ENCODE assay signal across 2 cellular contexts in the genomic region with DNA sequence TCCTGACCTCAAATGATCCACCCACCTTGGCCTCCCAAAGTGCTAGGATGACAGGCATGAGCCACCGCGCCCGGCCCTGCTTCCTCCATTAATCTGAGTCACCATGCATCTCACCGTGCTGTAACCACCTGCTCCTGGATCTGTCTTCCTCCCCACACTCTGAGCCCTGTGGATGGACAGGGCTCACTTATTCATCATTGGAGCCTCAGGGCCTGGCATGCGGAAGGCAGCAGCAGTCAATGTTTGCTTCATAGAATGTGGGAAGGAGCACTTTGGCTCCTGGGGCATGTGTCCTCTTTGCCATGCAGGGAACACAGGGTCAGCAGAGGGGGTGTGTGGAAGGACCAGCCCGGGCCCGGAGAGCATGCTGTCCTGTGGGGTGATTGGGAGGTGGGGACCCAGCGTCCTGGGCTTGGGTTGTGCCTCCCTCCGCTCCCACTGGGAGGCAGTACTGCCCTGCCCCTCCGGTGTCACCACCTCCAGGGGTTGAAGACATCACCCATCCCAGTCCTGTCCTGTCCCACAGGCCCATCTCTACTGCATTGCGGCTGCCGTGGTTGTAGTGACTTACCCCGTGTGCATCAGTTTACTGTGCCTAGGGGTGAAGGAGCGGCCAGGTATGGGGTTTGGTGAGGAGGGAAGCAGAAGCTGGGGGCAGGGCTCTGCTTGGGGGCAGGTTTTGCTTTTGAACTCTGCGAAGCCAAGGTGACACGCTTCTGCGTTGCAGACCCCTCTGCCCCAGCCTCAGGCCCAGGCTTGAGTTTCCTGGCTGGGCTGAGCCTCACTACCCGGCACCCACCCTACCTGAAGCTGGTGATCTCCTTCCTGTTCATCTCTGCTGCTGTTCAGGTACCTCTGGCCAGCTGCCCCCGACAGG.
A peak's percentile ranks its signal among the peaks of the same experiment; 100 is the strongest.
TF ChIP-seq lines count a peak whose summit lies in the region.

No MANE protein-coding gene starts in this region.

TF ChIP-seq in HCT116, 20 proteins besides CTCF, POLR2A, EP300 and RAD21:
- TF ChIP-seq, protein P1, sequence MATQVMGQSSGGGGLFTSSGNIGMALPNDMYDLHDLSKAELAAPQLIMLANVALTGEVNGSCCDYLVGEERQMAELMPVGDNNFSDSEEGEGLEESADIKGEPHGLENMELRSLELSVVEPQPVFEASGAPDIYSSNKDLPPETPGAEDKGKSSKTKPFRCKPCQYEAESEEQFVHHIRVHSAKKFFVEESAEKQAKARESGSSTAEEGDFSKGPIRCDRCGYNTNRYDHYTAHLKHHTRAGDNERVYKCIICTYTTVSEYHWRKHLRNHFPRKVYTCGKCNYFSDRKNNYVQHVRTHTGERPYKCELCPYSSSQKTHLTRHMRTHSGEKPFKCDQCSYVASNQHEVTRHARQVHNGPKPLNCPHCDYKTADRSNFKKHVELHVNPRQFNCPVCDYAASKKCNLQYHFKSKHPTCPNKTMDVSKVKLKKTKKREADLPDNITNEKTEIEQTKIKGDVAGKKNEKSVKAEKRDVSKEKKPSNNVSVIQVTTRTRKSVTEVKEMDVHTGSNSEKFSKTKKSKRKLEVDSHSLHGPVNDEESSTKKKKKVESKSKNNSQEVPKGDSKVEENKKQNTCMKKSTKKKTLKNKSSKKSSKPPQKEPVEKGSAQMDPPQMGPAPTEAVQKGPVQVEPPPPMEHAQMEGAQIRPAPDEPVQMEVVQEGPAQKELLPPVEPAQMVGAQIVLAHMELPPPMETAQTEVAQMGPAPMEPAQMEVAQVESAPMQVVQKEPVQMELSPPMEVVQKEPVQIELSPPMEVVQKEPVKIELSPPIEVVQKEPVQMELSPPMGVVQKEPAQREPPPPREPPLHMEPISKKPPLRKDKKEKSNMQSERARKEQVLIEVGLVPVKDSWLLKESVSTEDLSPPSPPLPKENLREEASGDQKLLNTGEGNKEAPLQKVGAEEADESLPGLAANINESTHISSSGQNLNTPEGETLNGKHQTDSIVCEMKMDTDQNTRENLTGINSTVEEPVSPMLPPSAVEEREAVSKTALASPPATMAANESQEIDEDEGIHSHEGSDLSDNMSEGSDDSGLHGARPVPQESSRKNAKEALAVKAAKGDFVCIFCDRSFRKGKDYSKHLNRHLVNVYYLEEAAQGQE (IDR thresholded peaks at IDR 0.05; ENCODE audit: low read depth), result no peak
- no peak for TF ChIP-seq ZFX (IDR thresholded peaks at IDR 0.05)

TF ChIP-seq in HepG2, 621 proteins besides CTCF, POLR2A, EP300 and RAD21 (continues in another document):
- no peak for TF ChIP-seq GPN1 (CRISPR knock-in tag; IDR thresholded peaks at IDR 0.05; ENCODE audit: borderline replicate concordance)
- no peak for TF ChIP-seq ZNF605 (CRISPR knock-in tag; IDR thresholded peaks at IDR 0.05)
- TF ChIP-seq HDAC2 (CRISPR knock-in tag; IDR thresholded peaks at IDR 0.05), result peak; percentile 19; the same call in 1 of the 2 replicates
- TF ChIP-seq ZNF772 (CRISPR knock-in tag; IDR thresholded peaks at IDR 0.05), result peak; percentile 92
- peak; percentile 83; the same call in 1 of the 2 replicates for TF ChIP-seq EED (CRISPR knock-in tag; IDR thresholded peaks at IDR 0.05)
- TF ChIP-seq ZSCAN9 (CRISPR knock-in tag; IDR thresholded peaks at IDR 0.05; ENCODE audit: borderline replicate concordance), result no peak; the same call in 1 of the 2 replicates
- TF ChIP-seq, protein P2, sequence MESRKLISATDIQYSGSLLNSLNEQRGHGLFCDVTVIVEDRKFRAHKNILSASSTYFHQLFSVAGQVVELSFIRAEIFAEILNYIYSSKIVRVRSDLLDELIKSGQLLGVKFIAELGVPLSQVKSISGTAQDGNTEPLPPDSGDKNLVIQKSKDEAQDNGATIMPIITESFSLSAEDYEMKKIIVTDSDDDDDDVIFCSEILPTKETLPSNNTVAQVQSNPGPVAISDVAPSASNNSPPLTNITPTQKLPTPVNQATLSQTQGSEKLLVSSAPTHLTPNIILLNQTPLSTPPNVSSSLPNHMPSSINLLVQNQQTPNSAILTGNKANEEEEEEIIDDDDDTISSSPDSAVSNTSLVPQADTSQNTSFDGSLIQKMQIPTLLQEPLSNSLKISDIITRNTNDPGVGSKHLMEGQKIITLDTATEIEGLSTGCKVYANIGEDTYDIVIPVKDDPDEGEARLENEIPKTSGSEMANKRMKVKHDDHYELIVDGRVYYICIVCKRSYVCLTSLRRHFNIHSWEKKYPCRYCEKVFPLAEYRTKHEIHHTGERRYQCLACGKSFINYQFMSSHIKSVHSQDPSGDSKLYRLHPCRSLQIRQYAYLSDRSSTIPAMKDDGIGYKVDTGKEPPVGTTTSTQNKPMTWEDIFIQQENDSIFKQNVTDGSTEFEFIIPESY (CRISPR knock-in tag; IDR thresholded peaks at IDR 0.05), result peak; percentile 97
- TF ChIP-seq ZNF563 (CRISPR knock-in tag; IDR thresholded peaks at IDR 0.05), result no peak
- no peak for TF ChIP-seq ARNT2 (CRISPR knock-in tag; IDR thresholded peaks at IDR 0.05; ENCODE audit: low read depth)
- TF ChIP-seq ZNF562 (CRISPR knock-in tag; IDR thresholded peaks at IDR 0.05; ENCODE audit: borderline replicate concordance), result no peak
- TF ChIP-seq, protein P3, sequence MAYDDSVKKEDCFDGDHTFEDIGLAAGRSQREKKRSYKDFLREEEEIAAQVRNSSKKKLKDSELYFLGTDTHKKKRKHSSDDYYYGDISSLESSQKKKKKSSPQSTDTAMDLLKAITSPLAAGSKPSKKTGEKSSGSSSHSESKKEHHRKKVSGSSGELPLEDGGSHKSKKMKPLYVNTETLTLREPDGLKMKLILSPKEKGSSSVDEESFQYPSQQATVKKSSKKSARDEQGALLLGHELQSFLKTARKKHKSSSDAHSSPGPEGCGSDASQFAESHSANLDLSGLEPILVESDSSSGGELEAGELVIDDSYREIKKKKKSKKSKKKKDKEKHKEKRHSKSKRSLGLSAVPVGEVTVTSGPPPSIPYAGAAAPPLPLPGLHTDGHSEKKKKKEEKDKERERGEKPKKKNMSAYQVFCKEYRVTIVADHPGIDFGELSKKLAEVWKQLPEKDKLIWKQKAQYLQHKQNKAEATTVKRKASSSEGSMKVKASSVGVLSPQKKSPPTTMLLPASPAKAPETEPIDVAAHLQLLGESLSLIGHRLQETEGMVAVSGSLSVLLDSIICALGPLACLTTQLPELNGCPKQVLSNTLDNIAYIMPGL (CRISPR knock-in tag; IDR thresholded peaks at IDR 0.05; ENCODE audit: borderline replicate concordance in 1 of 2, low read depth in 1 of 2), result peak in 1 of 2 experiments; percentile 63; a peak in 1 of 4 replicates
- TF ChIP-seq MEIS2 (CRISPR knock-in tag; IDR thresholded peaks at IDR 0.05), result no peak
- TF ChIP-seq, protein P4, sequence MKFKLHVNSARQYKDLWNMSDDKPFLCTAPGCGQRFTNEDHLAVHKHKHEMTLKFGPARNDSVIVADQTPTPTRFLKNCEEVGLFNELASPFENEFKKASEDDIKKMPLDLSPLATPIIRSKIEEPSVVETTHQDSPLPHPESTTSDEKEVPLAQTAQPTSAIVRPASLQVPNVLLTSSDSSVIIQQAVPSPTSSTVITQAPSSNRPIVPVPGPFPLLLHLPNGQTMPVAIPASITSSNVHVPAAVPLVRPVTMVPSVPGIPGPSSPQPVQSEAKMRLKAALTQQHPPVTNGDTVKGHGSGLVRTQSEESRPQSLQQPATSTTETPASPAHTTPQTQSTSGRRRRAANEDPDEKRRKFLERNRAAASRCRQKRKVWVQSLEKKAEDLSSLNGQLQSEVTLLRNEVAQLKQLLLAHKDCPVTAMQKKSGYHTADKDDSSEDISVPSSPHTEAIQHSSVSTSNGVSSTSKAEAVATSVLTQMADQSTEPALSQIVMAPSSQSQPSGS (CRISPR knock-in tag; IDR thresholded peaks at IDR 0.05), result peak; percentile 33; the same call in 1 of the 2 replicates
- no peak for TF ChIP-seq SP1 (IDR thresholded peaks at IDR 0.05)
- 0 out of 2 replicates have a peak, but pooled peaks have one; percentile 8 for TF ChIP-seq SP1 (CRISPR knock-in tag; IDR thresholded peaks at IDR 0.05)
- TF ChIP-seq, protein P5, sequence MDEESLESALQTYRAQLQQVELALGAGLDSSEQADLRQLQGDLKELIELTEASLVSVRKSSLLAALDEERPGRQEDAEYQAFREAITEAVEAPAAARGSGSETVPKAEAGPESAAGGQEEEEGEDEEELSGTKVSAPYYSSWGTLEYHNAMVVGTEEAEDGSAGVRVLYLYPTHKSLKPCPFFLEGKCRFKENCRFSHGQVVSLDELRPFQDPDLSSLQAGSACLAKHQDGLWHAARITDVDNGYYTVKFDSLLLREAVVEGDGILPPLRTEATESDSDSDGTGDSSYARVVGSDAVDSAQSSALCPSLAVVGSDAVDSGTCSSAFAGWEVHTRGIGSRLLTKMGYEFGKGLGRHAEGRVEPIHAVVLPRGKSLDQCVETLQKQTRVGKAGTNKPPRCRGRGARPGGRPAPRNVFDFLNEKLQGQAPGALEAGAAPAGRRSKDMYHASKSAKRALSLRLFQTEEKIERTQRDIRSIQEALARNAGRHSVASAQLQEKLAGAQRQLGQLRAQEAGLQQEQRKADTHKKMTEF (CRISPR knock-in tag; IDR thresholded peaks at IDR 0.05), result peak; percentile 58; the same call in 1 of the 2 replicates
- TF ChIP-seq, protein P6, sequence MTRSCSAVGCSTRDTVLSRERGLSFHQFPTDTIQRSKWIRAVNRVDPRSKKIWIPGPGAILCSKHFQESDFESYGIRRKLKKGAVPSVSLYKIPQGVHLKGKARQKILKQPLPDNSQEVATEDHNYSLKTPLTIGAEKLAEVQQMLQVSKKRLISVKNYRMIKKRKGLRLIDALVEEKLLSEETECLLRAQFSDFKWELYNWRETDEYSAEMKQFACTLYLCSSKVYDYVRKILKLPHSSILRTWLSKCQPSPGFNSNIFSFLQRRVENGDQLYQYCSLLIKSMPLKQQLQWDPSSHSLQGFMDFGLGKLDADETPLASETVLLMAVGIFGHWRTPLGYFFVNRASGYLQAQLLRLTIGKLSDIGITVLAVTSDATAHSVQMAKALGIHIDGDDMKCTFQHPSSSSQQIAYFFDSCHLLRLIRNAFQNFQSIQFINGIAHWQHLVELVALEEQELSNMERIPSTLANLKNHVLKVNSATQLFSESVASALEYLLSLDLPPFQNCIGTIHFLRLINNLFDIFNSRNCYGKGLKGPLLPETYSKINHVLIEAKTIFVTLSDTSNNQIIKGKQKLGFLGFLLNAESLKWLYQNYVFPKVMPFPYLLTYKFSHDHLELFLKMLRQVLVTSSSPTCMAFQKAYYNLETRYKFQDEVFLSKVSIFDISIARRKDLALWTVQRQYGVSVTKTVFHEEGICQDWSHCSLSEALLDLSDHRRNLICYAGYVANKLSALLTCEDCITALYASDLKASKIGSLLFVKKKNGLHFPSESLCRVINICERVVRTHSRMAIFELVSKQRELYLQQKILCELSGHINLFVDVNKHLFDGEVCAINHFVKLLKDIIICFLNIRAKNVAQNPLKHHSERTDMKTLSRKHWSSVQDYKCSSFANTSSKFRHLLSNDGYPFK (CRISPR knock-in tag; IDR thresholded peaks at IDR 0.05; ENCODE audit: borderline replicate concordance), result peak; percentile 7; the same call in 1 of the 2 replicates
- TF ChIP-seq ZFY (CRISPR knock-in tag; IDR thresholded peaks at IDR 0.05), result peak; percentile 24; the same call in 1 of the 2 replicates
- TF ChIP-seq ARNTL (CRISPR knock-in tag; IDR thresholded peaks at IDR 0.05), result no peak
- no peak for TF ChIP-seq ZNF720 (CRISPR knock-in tag; IDR thresholded peaks at IDR 0.05)
- TF ChIP-seq GATAD1 (CRISPR knock-in tag; IDR thresholded peaks at IDR 0.05), result peak; percentile 59; the same call in 1 of the 2 replicates
- TF ChIP-seq JUN (CRISPR knock-in tag; IDR thresholded peaks at IDR 0.05), result no peak
- TF ChIP-seq SP4 (CRISPR knock-in tag; IDR thresholded peaks at IDR 0.05), result peak; percentile 54; the same call in 1 of the 2 replicates
- 0 out of 2 replicates have a peak, but pooled peaks have one; percentile 57 for TF ChIP-seq TSC22D2 (CRISPR knock-in tag; IDR thresholded peaks at IDR 0.05; ENCODE audit: borderline replicate concordance)
- no peak for TF ChIP-seq HOXD1 (CRISPR knock-in tag; IDR thresholded peaks at IDR 0.05)
- TF ChIP-seq SOX6 (IDR thresholded peaks at IDR 0.05), result no peak
- peak; percentile 42; the same call in 1 of the 2 replicates for TF ChIP-seq SOX6 (CRISPR knock-in tag; IDR thresholded peaks at IDR 0.05)
- TF ChIP-seq, protein P7, sequence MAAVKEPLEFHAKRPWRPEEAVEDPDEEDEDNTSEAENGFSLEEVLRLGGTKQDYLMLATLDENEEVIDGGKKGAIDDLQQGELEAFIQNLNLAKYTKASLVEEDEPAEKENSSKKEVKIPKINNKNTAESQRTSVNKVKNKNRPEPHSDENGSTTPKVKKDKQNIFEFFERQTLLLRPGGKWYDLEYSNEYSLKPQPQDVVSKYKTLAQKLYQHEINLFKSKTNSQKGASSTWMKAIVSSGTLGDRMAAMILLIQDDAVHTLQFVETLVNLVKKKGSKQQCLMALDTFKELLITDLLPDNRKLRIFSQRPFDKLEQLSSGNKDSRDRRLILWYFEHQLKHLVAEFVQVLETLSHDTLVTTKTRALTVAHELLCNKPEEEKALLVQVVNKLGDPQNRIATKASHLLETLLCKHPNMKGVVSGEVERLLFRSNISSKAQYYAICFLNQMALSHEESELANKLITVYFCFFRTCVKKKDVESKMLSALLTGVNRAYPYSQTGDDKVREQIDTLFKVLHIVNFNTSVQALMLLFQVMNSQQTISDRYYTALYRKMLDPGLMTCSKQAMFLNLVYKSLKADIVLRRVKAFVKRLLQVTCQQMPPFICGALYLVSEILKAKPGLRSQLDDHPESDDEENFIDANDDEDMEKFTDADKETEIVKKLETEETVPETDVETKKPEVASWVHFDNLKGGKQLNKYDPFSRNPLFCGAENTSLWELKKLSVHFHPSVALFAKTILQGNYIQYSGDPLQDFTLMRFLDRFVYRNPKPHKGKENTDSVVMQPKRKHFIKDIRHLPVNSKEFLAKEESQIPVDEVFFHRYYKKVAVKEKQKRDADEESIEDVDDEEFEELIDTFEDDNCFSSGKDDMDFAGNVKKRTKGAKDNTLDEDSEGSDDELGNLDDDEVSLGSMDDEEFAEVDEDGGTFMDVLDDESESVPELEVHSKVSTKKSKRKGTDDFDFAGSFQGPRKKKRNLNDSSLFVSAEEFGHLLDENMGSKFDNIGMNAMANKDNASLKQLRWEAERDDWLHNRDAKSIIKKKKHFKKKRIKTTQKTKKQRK (IDR thresholded peaks at IDR 0.05; ENCODE audit: low read length), result no peak
- TF ChIP-seq ZNF7 (CRISPR knock-in tag; IDR thresholded peaks at IDR 0.05), result no peak
- no peak for TF ChIP-seq ZNF383 (CRISPR knock-in tag; IDR thresholded peaks at IDR 0.05; ENCODE audit: borderline replicate concordance)
- 0 out of 2 replicates have a peak, but pooled peaks have one; percentile 21 for TF ChIP-seq ZNF501 (CRISPR knock-in tag; IDR thresholded peaks at IDR 0.05)
- no peak for TF ChIP-seq KAT8 (CRISPR knock-in tag; IDR thresholded peaks at IDR 0.05)
- TF ChIP-seq, protein P8, sequence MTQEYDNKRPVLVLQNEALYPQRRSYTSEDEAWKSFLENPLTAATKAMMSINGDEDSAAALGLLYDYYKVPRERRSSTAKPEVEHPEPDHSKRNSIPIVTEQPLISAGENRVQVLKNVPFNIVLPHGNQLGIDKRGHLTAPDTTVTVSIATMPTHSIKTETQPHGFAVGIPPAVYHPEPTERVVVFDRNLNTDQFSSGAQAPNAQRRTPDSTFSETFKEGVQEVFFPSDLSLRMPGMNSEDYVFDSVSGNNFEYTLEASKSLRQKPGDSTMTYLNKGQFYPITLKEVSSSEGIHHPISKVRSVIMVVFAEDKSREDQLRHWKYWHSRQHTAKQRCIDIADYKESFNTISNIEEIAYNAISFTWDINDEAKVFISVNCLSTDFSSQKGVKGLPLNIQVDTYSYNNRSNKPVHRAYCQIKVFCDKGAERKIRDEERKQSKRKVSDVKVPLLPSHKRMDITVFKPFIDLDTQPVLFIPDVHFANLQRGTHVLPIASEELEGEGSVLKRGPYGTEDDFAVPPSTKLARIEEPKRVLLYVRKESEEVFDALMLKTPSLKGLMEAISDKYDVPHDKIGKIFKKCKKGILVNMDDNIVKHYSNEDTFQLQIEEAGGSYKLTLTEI (CRISPR knock-in tag; conservative IDR thresholded peaks at IDR 0.05), result no peak
- TF ChIP-seq, protein P9, sequence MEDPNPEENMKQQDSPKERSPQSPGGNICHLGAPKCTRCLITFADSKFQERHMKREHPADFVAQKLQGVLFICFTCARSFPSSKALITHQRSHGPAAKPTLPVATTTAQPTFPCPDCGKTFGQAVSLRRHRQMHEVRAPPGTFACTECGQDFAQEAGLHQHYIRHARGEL (CRISPR knock-in tag; IDR thresholded peaks at IDR 0.05), result no peak
- peak; percentile 56; the same call in 1 of the 2 replicates for TF ChIP-seq TBX2 (CRISPR knock-in tag; IDR thresholded peaks at IDR 0.05; ENCODE audit: borderline replicate concordance)
- peak; percentile 75 for TF ChIP-seq SMC3 (IDR thresholded peaks at IDR 0.05; ENCODE audit: low read length)
